Comparison of ENCODE assay signal across 32 cellular contexts in the genomic region with DNA sequence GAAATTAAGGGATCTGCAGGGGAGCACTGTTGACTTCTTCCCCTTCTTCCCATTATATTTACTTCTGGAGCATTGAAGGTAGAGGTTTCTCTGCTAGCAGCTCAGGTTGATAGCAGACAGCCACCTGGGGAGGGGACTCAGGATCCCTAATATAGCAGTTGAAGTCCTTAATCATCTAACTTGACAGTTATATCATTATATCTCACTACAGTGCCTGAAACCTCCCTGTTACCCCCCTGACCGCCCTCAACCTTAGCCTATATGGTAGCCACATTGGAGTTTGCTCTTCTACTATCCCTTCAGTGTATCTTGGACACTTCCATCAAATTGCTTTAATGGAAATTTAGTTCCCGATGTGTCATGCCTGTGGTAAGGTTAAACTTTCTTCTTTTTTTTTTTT.
"Had no signal": no experiment of that assay in that cellular context is flagged by ENCODE, and none has a peak within 500 bp of the region (broad histone marks: within the 10 kb centered on the region; RNA-seq: fewer than 3 reads in every experiment).

No MANE protein-coding gene starts in this region.

- H3K27me3 Mint-ChIP-seq: activated B cell treated with CpG ODN at 0.5 μM for 24 hours; activated CD8-positive, alpha-beta T cell treated with anti-CD3 and anti-CD28 coated beads for 36 hours; activated naive CD4-positive, alpha-beta T cell treated with anti-CD3 and anti-CD28 coated beads, Interleukin-2, amount 10 ng/mL, durations not matched to agents 7 days and 5 days; activated naive CD8-positive, alpha-beta T cell treated with anti-CD3 and anti-CD28 coated beads, Interleukin-2, amount 10 ng/mL, durations not matched to agents 7 days and 5 days; brain; dendritic cell treated with granulocyte-macrophage colony-stimulating factor and Interleukin-4, amounts not matched to agents 40 ng/mL and 50 ng/mL, for 4 days; T-helper 17 cell had no signal

- H3K4me3 ChIP-seq: ascending aorta, breast epithelium, cardiac muscle cell, coronary artery, dorsolateral prefrontal cortex, heart left ventricle had no signal

- ATAC-seq: activated CD4-positive, CD25-positive, alpha-beta regulatory T cell treated with anti-CD3 and anti-CD28 coated beads, Interleukin-2, amount 50 U/mL, for 24 hours; activated CD8-positive, alpha-beta T cell treated with anti-CD3 and anti-CD28 coated beads for 36 hours; activated naive CD4-positive, alpha-beta T cell treated with anti-CD3 and anti-CD28 coated beads, Interleukin-2, amount 50 U/mL, for 72 hours; esophagus mucosa; heart left ventricle; T-helper 17 cell had no signal

- H3K9me3 ChIP-seq: ascending aorta, breast epithelium, heart left ventricle had no signal

- H3K27ac Mint-ChIP-seq: activated B cell treated with CpG ODN at 0.5 μM for 24 hours; activated CD8-positive, alpha-beta T cell treated with anti-CD3 and anti-CD28 coated beads for 36 hours; activated naive CD4-positive, alpha-beta T cell treated with anti-CD3 and anti-CD28 coated beads, Interleukin-2, amount 10 ng/mL, durations not matched to agents 7 days and 5 days; activated naive CD4-positive, alpha-beta T cell treated with anti-CD3 and anti-CD28 coated beads, Interleukin-2, amount 50 U/mL, for 72 hours; activated naive CD8-positive, alpha-beta T cell treated with anti-CD3 and anti-CD28 coated beads, Interleukin-2, amount 10 ng/mL, durations not matched to agents 7 days and 5 days; brain; dendritic cell treated with granulocyte-macrophage colony-stimulating factor and Interleukin-4, amounts not matched to agents 40 ng/mL and 50 ng/mL, for 4 days; endodermal cell; T-helper 17 cell; T-helper 2 cell treated with Interferon-gamma antibody and Interleukin-4, amounts not matched to agents 5 μg/mL and 100 μg/mL, for 36 hours had no signal

- H3K9me3 Mint-ChIP-seq: activated B cell treated with CpG ODN at 0.5 μM for 24 hours; activated CD8-positive, alpha-beta T cell treated with anti-CD3 and anti-CD28 coated beads for 36 hours; activated naive CD4-positive, alpha-beta T cell treated with anti-CD3 and anti-CD28 coated beads, Interleukin-2, amount 10 ng/mL, durations not matched to agents 7 days and 5 days; activated naive CD4-positive, alpha-beta T cell treated with anti-CD3 and anti-CD28 coated beads, Interleukin-2, amount 50 U/mL, for 72 hours; activated naive CD8-positive, alpha-beta T cell treated with anti-CD3 and anti-CD28 coated beads, Interleukin-2, amount 10 ng/mL, durations not matched to agents 7 days and 5 days; brain; dendritic cell treated with granulocyte-macrophage colony-stimulating factor and Interleukin-4, amounts not matched to agents 40 ng/mL and 50 ng/mL, for 4 days; endodermal cell; T-helper 2 cell treated with Interferon-gamma antibody and Interleukin-4, amounts not matched to agents 5 μg/mL and 100 μg/mL, for 36 hours had no signal

- H3K27me3 ChIP-seq: ascending aorta, breast epithelium, cardiac muscle cell, dorsolateral prefrontal cortex, heart left ventricle had no signal

- H3K36me3 ChIP-seq: breast epithelium, cardiac muscle cell had no signal

- H3K27ac ChIP-seq: ascending aorta, breast epithelium, cardiac muscle cell, coronary artery, dorsolateral prefrontal cortex, heart left ventricle, WERI-Rb-1 had no signal

- H3K4me3 Mint-ChIP-seq: activated B cell treated with CpG ODN at 0.5 μM for 24 hours; activated CD8-positive, alpha-beta T cell treated with anti-CD3 and anti-CD28 coated beads for 36 hours; activated naive CD4-positive, alpha-beta T cell treated with anti-CD3 and anti-CD28 coated beads, Interleukin-2, amount 10 ng/mL, durations not matched to agents 7 days and 5 days; activated naive CD8-positive, alpha-beta T cell treated with anti-CD3 and anti-CD28 coated beads, Interleukin-2, amount 10 ng/mL, durations not matched to agents 7 days and 5 days; brain; dendritic cell treated with granulocyte-macrophage colony-stimulating factor and Interleukin-4, amounts not matched to agents 40 ng/mL and 50 ng/mL, for 4 days; endodermal cell; T-helper 2 cell treated with Interferon-gamma antibody and Interleukin-4, amounts not matched to agents 5 μg/mL and 100 μg/mL, for 36 hours had no signal

- DNase-seq: activated B cell treated with CpG ODN at 0.5 μM for 24 hours; activated CD4-positive, alpha-beta T cell treated with anti-CD3 and anti-CD28 coated beads for 48 hours; activated CD4-positive, alpha-beta T cell treated with anti-CD3 and anti-CD28 coated beads, Interleukin-2, amount 50 U/mL, for 1 hour; activated CD4-positive, alpha-beta T cell treated with anti-CD3 and anti-CD28 coated beads, Interleukin-2, amount 50 U/mL, for 48 hours; activated CD8-positive, alpha-beta memory T cell treated with anti-CD3 and anti-CD28 coated beads for 24 hours; activated CD8-positive, alpha-beta T cell treated with anti-CD3 and anti-CD28 coated beads for 36 hours; activated gamma-delta T cell; activated naive CD4-positive, alpha-beta T cell; activated naive CD4-positive, alpha-beta T cell treated with anti-CD3 and anti-CD28 coated beads, Interleukin-2, amount 10 ng/mL, durations not matched to agents 7 days and 5 days; activated naive CD8-positive, alpha-beta T cell treated with anti-CD3 and anti-CD28 coated beads, Interleukin-2, amount 10 ng/mL, durations not matched to agents 7 days and 5 days; activated T-cell treated with anti-CD3 and anti-CD28 coated beads, Interleukin-2, amount 50 U/mL, for 48 hours; central memory CD4-positive, alpha-beta T cell; dorsolateral prefrontal cortex; effector memory CD4-positive, alpha-beta T cell; endodermal cell; foreskin fibroblast; glutamatergic neuron; heart left ventricle; T-helper 1 cell; T-helper 17 cell; T1000; WERI-Rb-1 had no signal
